Comparison of ENCODE assay signal across 1 cellular context in genomic region chr20:35721219-35721618, GRCh38.
TF ChIP-seq lines count a peak whose summit lies in the region.

No MANE protein-coding gene starts in this region.

TF ChIP-seq in GM23338, 12 proteins besides CTCF, POLR2A, EP300 and RAD21:
- TF ChIP-seq REST (IDR thresholded peaks at IDR 0.05; ENCODE audit: unreplicated experiment) (no peak), EZH2phosphoT487 (IDR thresholded peaks at IDR 0.05; ENCODE audit: unreplicated experiment) (no peak), ETS1 (IDR thresholded peaks at IDR 0.05) (no peak), ZNF114 (CRISPR knock-in tag; IDR thresholded peaks at IDR 0.05) (no peak), ZNF462 (CRISPR knock-in tag; IDR thresholded peaks at IDR 0.05) (no peak), STAT1 (IDR thresholded peaks at IDR 0.05; ENCODE audit: unreplicated experiment) (no peak), NANOG (IDR thresholded peaks at IDR 0.05; ENCODE audit: borderline replicate concordance) (no peak), JUNB (IDR thresholded peaks at IDR 0.05; ENCODE audit: unreplicated experiment) (no peak), CREB1 (CRISPR knock-in tag; IDR thresholded peaks at IDR 0.05; ENCODE audit: low read depth) (no peak), ZNF331 (CRISPR knock-in tag; IDR thresholded peaks at IDR 0.05; ENCODE audit: low read depth) (no peak), POLR2AphosphoS5 (IDR thresholded peaks at IDR 0.05; ENCODE audit: low read depth) (no peak), EZH2 (IDR thresholded peaks at IDR 0.05; ENCODE audit: low read depth, unreplicated experiment) (no peak)
